ENCODE assay signal across 8 cellular contexts in the genomic region with DNA sequence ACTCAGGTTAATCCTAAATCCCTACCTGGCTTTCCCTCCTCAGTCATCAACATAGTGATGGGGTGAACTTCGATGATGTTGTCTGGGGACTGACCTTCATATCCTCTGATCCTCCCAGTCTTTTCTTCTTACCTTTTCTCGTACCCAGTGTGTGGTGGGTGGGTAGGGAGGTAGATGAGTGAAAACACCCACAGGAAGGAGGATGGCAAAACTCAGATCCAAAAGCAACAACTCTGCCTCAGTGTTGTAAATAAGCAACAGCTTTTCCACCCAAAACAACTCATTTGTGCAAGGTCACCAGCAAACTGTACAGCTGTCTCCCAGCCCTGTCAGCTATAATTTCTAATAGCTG. TPM values are rescaled to one million over a fixed set of nuclear protein-coding genes. Genes with fewer than 3 reads are reported as not detected.
DNase-seq lines count a peak whose midpoint lies in the region; ATAC-seq, FAIRE-seq and TF ChIP-seq lines count a peak whose summit lies in the region.

No MANE protein-coding gene starts in this region.

- no peak for FAIRE-seq in urothelium cell line (lab: Jason Lieb, UNC)

- H3K9me3 Mint-ChIP-seq in activated CD4-positive, alpha-beta T cell treated with anti-CD3 and anti-CD28 coated beads, Interleukin-2, amount 10 ng/mL, durations not matched to agents 24 days and 14 days = no peaks in the 10 kb centered on the region
- H3K9me3 Mint-ChIP-seq in stimulated activated naive CD8-positive, alpha-beta T cell treated with anti-CD3 and anti-CD28 coated beads, Interleukin-15, amount 100 ng/mL, for 72 hours = no peaks in the 10 kb centered on the region

- TF ChIP-seq CTCF in foreskin keratinocyte (conservative IDR thresholded peaks at IDR 0.05) = no peak

- no peak for DNase-seq in activated CD4-positive, alpha-beta T cell treated with anti-CD3 and anti-CD28 coated beads, Interleukin-2, amount 10 ng/mL, durations not matched to agents 24 days and 14 days
- no peak for DNase-seq in activated CD4-positive, alpha-beta T cell treated with anti-CD3 and anti-CD28 coated beads, Interleukin-2, amount 50 U/mL, for 1 hour
- DNase-seq in SJCRH30 (no peak), foreskin keratinocyte (no peak), urothelium cell line (ENCODE audit: low spot score) (no peak), NCI-H2171 (lab: John Stamatoyannopoulos, UW) (no peak), Right ventricle myocardium inferior (ENCODE audit: missing footprints) (no peak)
- no peak for DNase-seq in stimulated activated naive CD8-positive, alpha-beta T cell treated with anti-CD3 and anti-CD28 coated beads, Interleukin-15, amount 100 ng/mL, for 72 hours

- peaks cover 41% of the 10 kb centered on the region for H3K36me3 Mint-ChIP-seq in activated CD4-positive, alpha-beta T cell treated with anti-CD3 and anti-CD28 coated beads, Interleukin-2, amount 10 ng/mL, durations not matched to agents 24 days and 14 days (ENCODE audit: low read depth)

- peaks cover 84% of the 10 kb centered on the region for H3K4me1 Mint-ChIP-seq in activated CD4-positive, alpha-beta T cell treated with anti-CD3 and anti-CD28 coated beads, Interleukin-2, amount 10 ng/mL, durations not matched to agents 24 days and 14 days
- peaks cover 93% of the 10 kb centered on the region for H3K4me1 Mint-ChIP-seq in stimulated activated naive CD8-positive, alpha-beta T cell treated with anti-CD3 and anti-CD28 coated beads, Interleukin-15, amount 100 ng/mL, for 72 hours

- H3K27ac ChIP-seq in SJCRH30 (peak overlapping the region; percentile 30), foreskin keratinocyte (peak overlapping the region; percentile 91)

- H3K27ac Mint-ChIP-seq in activated CD4-positive, alpha-beta T cell treated with anti-CD3 and anti-CD28 coated beads, Interleukin-2, amount 10 ng/mL, durations not matched to agents 24 days and 14 days = peak overlapping the region; percentile 99
- H3K27ac Mint-ChIP-seq in stimulated activated naive CD8-positive, alpha-beta T cell treated with anti-CD3 and anti-CD28 coated beads, Interleukin-15, amount 100 ng/mL, for 72 hours = peak overlapping the region; percentile 93 to 97

- H3K27me3 Mint-ChIP-seq in activated CD4-positive, alpha-beta T cell treated with anti-CD3 and anti-CD28 coated beads, Interleukin-2, amount 10 ng/mL, durations not matched to agents 24 days and 14 days = peaks cover 2% of the 10 kb centered on the region
- no peaks in the 10 kb centered on the region for H3K27me3 Mint-ChIP-seq in stimulated activated naive CD8-positive, alpha-beta T cell treated with anti-CD3 and anti-CD28 coated beads, Interleukin-15, amount 100 ng/mL, for 72 hours

- 0 out of 2 replicates have a peak, but pooled peaks cover 3% of the 10 kb centered on the region for H3K36me3 ChIP-seq in SJCRH30

- H3K4me1 ChIP-seq in SJCRH30 (peaks cover 42% of the 10 kb centered on the region), foreskin keratinocyte (peaks cover 28% of the 10 kb centered on the region)

- intact Hi-C loops in activated CD4-positive, alpha-beta T cell treated with anti-CD3 and anti-CD28 coated beads, Interleukin-2, amount 10 ng/mL, durations not matched to agents 24 days and 14 days (cut with micrococcal nuclease) = loop anchor here (1.0 to 2.0 kb wide), 9 partner anchors 16 to 537 kb away; no protein-coding TSS in a partner anchor
- intact Hi-C loops in Right ventricle myocardium inferior (cut with DNase I) = no loop called here

- no peak overlapping the region for H3K4me3 ChIP-seq in SJCRH30

- H3K27me3 ChIP-seq in SJCRH30 = no peaks in the 10 kb centered on the region
- no peaks in the 10 kb centered on the region for H3K27me3 ChIP-seq in foreskin keratinocyte

- no peaks in the 10 kb centered on the region for H3K9me3 ChIP-seq in SJCRH30 (replicated peaks)

- ATAC-seq in foreskin keratinocyte (no peak), Right ventricle myocardium inferior (no peak)
- peak; percentile 55 for ATAC-seq in stimulated activated naive CD8-positive, alpha-beta T cell treated with anti-CD3 and anti-CD28 coated beads, Interleukin-15, amount 100 ng/mL, for 72 hours

- H3K4me3 Mint-ChIP-seq in activated CD4-positive, alpha-beta T cell treated with anti-CD3 and anti-CD28 coated beads, Interleukin-2, amount 10 ng/mL, durations not matched to agents 24 days and 14 days = peak overlapping the region; percentile 70
- H3K4me3 Mint-ChIP-seq in stimulated activated naive CD8-positive, alpha-beta T cell treated with anti-CD3 and anti-CD28 coated beads, Interleukin-15, amount 100 ng/mL, for 72 hours = peak overlapping the region; percentile 77 to 81

RNA-seq across cellular contexts. Expression of a gene that starts 38.6 kb away (rescaled TPM):
- total RNA-seq in activated CD4-positive, alpha-beta T cell treated with anti-CD3 and anti-CD28 coated beads, Interleukin-2, amount 10 ng/mL, durations not matched to agents 24 days and 14 days = 87.4 and 90.6 TPM in 2 replicates
- total RNA-seq in SJCRH30 (2014; rRNA removed; shearing (Covaris generic)) = 89.8 and 92.6 TPM in 2 replicates
- total RNA-seq in foreskin keratinocyte (88.1 and 94.1 TPM in 2 replicates), Right ventricle myocardium inferior (23.1 TPM)
- polyA plus RNA-seq in foreskin keratinocyte = 53.3 and 64.8 TPM in 2 replicates
